Comparison of ENCODE assay signal across 22 cellular contexts in the genomic region with DNA sequence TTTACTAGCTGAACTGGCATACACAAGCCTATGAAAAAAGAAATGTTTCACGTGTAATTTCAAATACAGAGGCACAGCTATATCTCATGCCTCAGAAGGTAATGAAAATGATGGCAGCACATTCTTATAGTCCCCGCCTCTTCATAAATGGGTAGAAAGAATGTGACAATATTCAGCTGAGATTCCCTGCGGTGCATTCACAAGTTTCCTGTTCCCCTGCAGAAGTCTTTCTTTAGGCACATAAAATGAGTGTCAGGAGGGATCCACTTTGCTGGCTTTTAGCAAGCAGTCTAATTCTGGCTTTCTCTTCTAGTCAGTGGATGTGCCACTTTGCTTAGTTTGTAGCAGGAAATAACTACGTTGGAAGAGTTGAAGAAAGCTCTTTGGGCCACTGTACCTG. TPM values are rescaled to one million over a fixed set of nuclear protein-coding genes. Genes with fewer than 3 reads are reported as not detected.
"Had no signal": no experiment of that assay in that cellular context is flagged by ENCODE, and none has a peak within 500 bp of the region (broad histone marks: within the 10 kb centered on the region; RNA-seq: fewer than 3 reads in every experiment).

No MANE protein-coding gene starts in this region.

- H3K27me3 ChIP-seq: esophagus muscularis mucosa, gastrocnemius medialis, heart right ventricle, ovary, right atrium auricular region, sigmoid colon had no signal

- H3K36me3 ChIP-seq: esophagus muscularis mucosa, gastrocnemius medialis, heart right ventricle, ovary, right atrium auricular region, sigmoid colon had no signal

- H3K4me3 ChIP-seq: dorsolateral prefrontal cortex, esophagus muscularis mucosa, gastrocnemius medialis, heart right ventricle, mucosa of descending colon, ovary, right atrium auricular region, sigmoid colon, skin epidermis had no signal

- DNase-seq: cortex of kidney; dorsolateral prefrontal cortex; effector memory CD4-positive, alpha-beta T cell; gastrocnemius medialis; heart right ventricle; hypothalamus; mammary epithelial cell; mucosa of descending colon; naive thymus-derived CD8-positive, alpha-beta T cell; nucleus accumbens; ovary; sigmoid colon; stimulated activated CD4-positive, alpha-beta T cell treated with anti-CD3 and anti-CD28 coated beads, Interleukin-2, amount 100 ng/mL, for 24 hours; stimulated activated CD4-positive, alpha-beta T cell treated with anti-CD3 and anti-CD28 coated beads, Interleukin-4, amount 100 ng/mL, for 4 hours; stimulated activated naive B cell treated with anti-CD40 and anti-IgM and Interleukin-4, amounts not matched to agents 10 μg/mL and 1 μg/mL and 100 μg/mL, for 72 hours; trophoblast cell had no signal

- H3K27me3 Mint-ChIP-seq: naive thymus-derived CD8-positive, alpha-beta T cell; stimulated activated naive B cell treated with anti-CD40 and anti-IgM and Interleukin-4, amounts not matched to agents 10 μg/mL and 1 μg/mL and 100 μg/mL, for 72 hours had no signal

- H3K4me1 ChIP-seq: gastrocnemius medialis, heart right ventricle, right atrium auricular region, sigmoid colon had no signal

- H3K4me1 Mint-ChIP-seq: naive thymus-derived CD8-positive, alpha-beta T cell; stimulated activated naive B cell treated with anti-CD40 and anti-IgM and Interleukin-4, amounts not matched to agents 10 μg/mL and 1 μg/mL and 100 μg/mL, for 72 hours had no signal

- H3K27ac Mint-ChIP-seq: naive thymus-derived CD8-positive, alpha-beta T cell; stimulated activated naive B cell treated with anti-CD40 and anti-IgM and Interleukin-4, amounts not matched to agents 10 μg/mL and 1 μg/mL and 100 μg/mL, for 72 hours had no signal

- H3K9me3 ChIP-seq: esophagus muscularis mucosa, gastrocnemius medialis, heart right ventricle, mucosa of descending colon, ovary, right atrium auricular region, sigmoid colon had no signal

- H3K36me3 Mint-ChIP-seq: naive thymus-derived CD8-positive, alpha-beta T cell; stimulated activated naive B cell treated with anti-CD40 and anti-IgM and Interleukin-4, amounts not matched to agents 10 μg/mL and 1 μg/mL and 100 μg/mL, for 72 hours had no signal

- H3K4me3 Mint-ChIP-seq: naive thymus-derived CD8-positive, alpha-beta T cell; stimulated activated naive B cell treated with anti-CD40 and anti-IgM and Interleukin-4, amounts not matched to agents 10 μg/mL and 1 μg/mL and 100 μg/mL, for 72 hours had no signal

- H3K27ac ChIP-seq: dorsolateral prefrontal cortex, epithelial cell of prostate, esophagus muscularis mucosa, gastrocnemius medialis, heart right ventricle, ovary, right atrium auricular region, sigmoid colon, skin epidermis had no signal

- H3K9me3 Mint-ChIP-seq: stimulated activated naive B cell treated with anti-CD40 and anti-IgM and Interleukin-4, amounts not matched to agents 10 μg/mL and 1 μg/mL and 100 μg/mL, for 72 hours had no signal

- ATAC-seq: gastrocnemius medialis; heart right ventricle; left lobe of liver; mucosa of descending colon; naive thymus-derived CD8-positive, alpha-beta T cell; stimulated activated naive B cell treated with anti-CD40 and anti-IgM and Interleukin-4, amounts not matched to agents 10 μg/mL and 1 μg/mL and 100 μg/mL, for 72 hours had no signal

RNA-seq across cellular contexts. Expression of a gene that starts 56.1 kb away (rescaled TPM):
- total RNA-seq: fibroblast of villous mesenchyme; mammary epithelial cell; naive thymus-derived CD8-positive, alpha-beta T cell had no signal
- polyA plus RNA-seq: mammary epithelial cell; naive thymus-derived CD8-positive, alpha-beta T cell had no signal
